Comparison of ENCODE assay signal across 1 cellular context in the genomic region with DNA sequence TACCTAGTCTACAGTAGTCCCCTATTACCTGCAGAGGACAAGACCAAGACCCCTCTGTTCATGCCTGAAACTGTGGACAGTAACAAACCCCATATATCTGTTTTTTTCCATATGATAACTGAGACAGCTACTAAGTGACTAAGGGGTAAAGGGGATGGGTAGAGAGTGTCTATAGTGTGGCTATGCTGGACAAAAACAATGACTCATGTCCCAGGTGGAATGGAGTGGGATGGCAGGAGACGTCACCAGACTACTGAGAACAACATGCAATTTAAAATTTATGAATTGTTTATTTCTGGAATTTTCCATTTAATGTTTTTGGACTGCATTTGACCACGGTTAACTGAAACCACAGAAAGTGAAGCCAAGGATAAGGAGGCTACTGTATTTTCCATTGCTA.
TF ChIP-seq lines count a peak whose summit lies in the region.

No MANE protein-coding gene starts in this region.

TF ChIP-seq in IMR-90, 13 proteins besides CTCF, POLR2A, EP300 and RAD21 (continued from another document):
- no peak for TF ChIP-seq USF2 (IDR thresholded peaks at IDR 0.05; ENCODE audit: low read depth, low read length)
- no peak for TF ChIP-seq MAZ (IDR thresholded peaks at IDR 0.05; ENCODE audit: borderline replicate concordance, low read depth, low read length)
- TF ChIP-seq CHD1 (IDR thresholded peaks at IDR 0.05; ENCODE audit: low read depth, low read length) = no peak
- no peak for TF ChIP-seq RCOR1 (IDR thresholded peaks at IDR 0.05; ENCODE audit: insufficient replicate concordance, low read length)
- TF ChIP-seq ELK1 (IDR thresholded peaks at IDR 0.05; ENCODE audit: borderline replicate concordance, low read depth, low read length) = no peak
- no peak for TF ChIP-seq MAFK (IDR thresholded peaks at IDR 0.05; ENCODE audit: low read depth, low read length)
- no peak for TF ChIP-seq BHLHE40 (IDR thresholded peaks at IDR 0.05; ENCODE audit: low read depth, low read length)
